9 cellular contexts compared by ENCODE assay signal in genomic region chr15:38652998-38653397, GRCh38.
DNase-seq lines count a peak whose midpoint lies in the region; ATAC-seq, FAIRE-seq and TF ChIP-seq lines count a peak whose summit lies in the region.
"Had no signal": no experiment of that assay in that cellular context is flagged by ENCODE, and none has a peak within 500 bp of the region (broad histone marks: within the 10 kb centered on the region; RNA-seq: fewer than 3 reads in every experiment).

No MANE protein-coding gene starts in this region.

- peaks cover 12% of the 10 kb centered on the region for H3K9me3 Mint-ChIP-seq in activated CD4-positive, alpha-beta memory T cell treated with anti-CD3 and anti-CD28 coated beads for 36 hours
- no peaks in the 10 kb centered on the region for H3K9me3 Mint-ChIP-seq in stimulated activated effector memory CD8-positive, alpha-beta T cell treated with anti-CD3 and anti-CD28 coated beads, Interleukin-12 subunit alpha, Interleukin-12 subunit beta, amount 100 ng/mL, for 72 hours

- TF ChIP-seq EP300 in GM12878 (IDR thresholded peaks at IDR 0.05; ENCODE audit: borderline replicate concordance in 1 of 2, control insufficient read depth in 1 of 2, low read depth in 2 of 2, low read length in 2 of 2) (0 out of 4 replicates have a peak, but pooled peaks of 1 of the 2 experiments have one; percentile 3), suprapubic skin (IDR thresholded peaks at IDR 0.05) (no peak)

- H3K4me3 Mint-ChIP-seq in activated CD4-positive, alpha-beta memory T cell treated with anti-CD3 and anti-CD28 coated beads for 36 hours: peak overlapping the region; percentile 77
- peak overlapping the region; percentile 64 for H3K4me3 Mint-ChIP-seq in stimulated activated effector memory CD8-positive, alpha-beta T cell treated with anti-CD3 and anti-CD28 coated beads, Interleukin-12 subunit alpha, Interleukin-12 subunit beta, amount 100 ng/mL, for 72 hours

- no peaks in the 10 kb centered on the region for H3K79me2 ChIP-seq in GM12878 (ENCODE audit: control insufficient read depth, insufficient read depth, low read length)

- H3K27me3 ChIP-seq in GM12878 (replicated peaks in 1 of 2; ENCODE audit: control insufficient read depth in 2 of 2, insufficient read depth in 2 of 2, low read length in 1 of 2) (no peaks in the 10 kb centered on the region), suprapubic skin (no peaks in the 10 kb centered on the region), body of pancreas (no peaks in the 10 kb centered on the region)

- H3K9ac ChIP-seq in GM12878 (ENCODE audit: control insufficient read depth, insufficient read depth, low read length): no peak overlapping the region

- TF ChIP-seq POLR2A in GM12878 (IDR thresholded peaks at IDR 0.05; ENCODE audit: low read depth, low read length) (no peak), suprapubic skin (IDR thresholded peaks at IDR 0.05) (no peak), erythroblast (IDR thresholded peaks at IDR 0.05; ENCODE audit: low read length) (no peak), body of pancreas (IDR thresholded peaks at IDR 0.05) (no peak)

- WGBS in GM12878 (ENCODE audit: insufficient coverage, insufficient replicate concordance, low lambda C conversion rate, missing lambda C conversion rate): 27% methylated on average over 6 of the region's 6 CpGs
- 72% methylated on average over 6 of the region's 6 CpGs for WGBS in suprapubic skin
- 60 to 77% methylated on average over 6 of the region's 6 CpGs for WGBS in body of pancreas, 2 donors

- H3K4me3 ChIP-seq in GM12878 (no peak overlapping the region), suprapubic skin (no peak overlapping the region), body of pancreas (no peak overlapping the region)

- in situ Hi-C loops in GM12878 (cut with MboI): no loop called here

- intact Hi-C loops in activated CD4-positive, alpha-beta memory T cell treated with anti-CD3 and anti-CD28 coated beads for 36 hours (cut with micrococcal nuclease): loop anchor here (1.0 kb wide), 3 partner anchors 17 to 91 kb away; no protein-coding TSS in a partner anchor
- intact Hi-C loops in GM12878 (cut with micrococcal nuclease; ENCODE audit: unreplicated experiment): no loop called here
- intact Hi-C loops in body of pancreas (cut with DNase I): no loop called here

- peak; percentile 83 for DNase-seq in activated CD4-positive, alpha-beta memory T cell treated with anti-CD3 and anti-CD28 coated beads for 36 hours
- DNase-seq in GM12878 (ENCODE audit: low read depth, low spot score) (no peak), suprapubic skin (ENCODE audit: low spot score in 2 of 2) (no peak), erythroblast (lab: John Stamatoyannopoulos, UW) (no peak), body of pancreas (no peak)
- peak; percentile 30 to 79 for DNase-seq in stimulated activated effector memory CD8-positive, alpha-beta T cell treated with anti-CD3 and anti-CD28 coated beads, Interleukin-12 subunit alpha, Interleukin-12 subunit beta, amount 100 ng/mL, for 72 hours (ENCODE audit: low spot score in 2 of 2)

- H3K4me1 ChIP-seq in GM12878 (ENCODE audit: control insufficient read depth, insufficient read depth, low read length) (peaks cover 23% of the 10 kb centered on the region), suprapubic skin (peaks cover 20% of the 10 kb centered on the region), body of pancreas (no peaks in the 10 kb centered on the region)

- H3K27ac ChIP-seq in KOPT-K1 (ENCODE audit: low read depth, low read length, poor library complexity, severe bottlenecking) (peak overlapping the region; percentile 89), GM12878 (ENCODE audit: control insufficient read depth, insufficient read depth) (no peak overlapping the region), suprapubic skin (no peak overlapping the region), body of pancreas (no peak overlapping the region)

- H4K20me1 ChIP-seq in GM12878 (ENCODE audit: control insufficient read depth, insufficient read depth): no peaks in the 10 kb centered on the region

- H2AFZ ChIP-seq in GM12878 (ENCODE audit: control insufficient read depth, low read depth, low read length): no peak overlapping the region; the same call in 1 of the 2 replicates

- POLR2A ChIA-PET in activated CD4-positive, alpha-beta memory T cell treated with anti-CD3 and anti-CD28 coated beads for 36 hours (lab: Charles Lee): interaction anchor here (0.6 to 5.2 kb wide), 13 partner anchors 9 to 93 kb away, joined by 3 to 37 read pairs (median 5); partner anchors contain the start of gene RASGRP1
- POLR2A ChIA-PET in GM12878 (lab: Charles Lee): interaction anchor here (0.7 to 20.1 kb wide), 11 partner anchors 9 to 98 kb away, joined by 3 to 367 read pairs (median 12); partner anchors contain the start of gene RASGRP1

- no peak for FAIRE-seq in GM12878 (lab: Jason Lieb, UNC)
- FAIRE-seq: islet of Langerhans had no signal

- RAD21 ChIA-PET in GM12878 (lab: Charles Lee; ENCODE audit: unreplicated experiment): interaction anchor here (0.6 to 22.0 kb wide), 11 partner anchors 17 to 213 kb away, joined by 3 to 737 read pairs (median 6); partner anchors contain the start of gene RASGRP1

- TF ChIP-seq RAD21 in GM12878 (IDR thresholded peaks at IDR 0.05; ENCODE audit: insufficient read depth, low read depth, low read length): no peak

- BruUV-seq in GM12878 (replicated peaks; lab: Mats Ljungman, UMichigan): no TSS peak

- H3K27ac Mint-ChIP-seq in activated CD4-positive, alpha-beta memory T cell treated with anti-CD3 and anti-CD28 coated beads for 36 hours: peak overlapping the region; percentile 93
- H3K27ac Mint-ChIP-seq in stimulated activated effector memory CD8-positive, alpha-beta T cell treated with anti-CD3 and anti-CD28 coated beads, Interleukin-12 subunit alpha, Interleukin-12 subunit beta, amount 100 ng/mL, for 72 hours: peak overlapping the region; percentile 95

- H3K4me2 ChIP-seq in GM12878 (ENCODE audit: control insufficient read depth, insufficient read depth): no peak overlapping the region

- H3K9me3 ChIP-seq in KOPT-K1 (ENCODE audit: insufficient read depth, low read length, poor library complexity, severe bottlenecking) (no peaks in the 10 kb centered on the region), GM12878 (replicated peaks; ENCODE audit: control insufficient read depth, insufficient read depth, low read length) (no peaks in the 10 kb centered on the region; the same call in 1 of the 3 replicates), suprapubic skin (no peaks in the 10 kb centered on the region), body of pancreas (no peaks in the 10 kb centered on the region)

- CTCF ChIA-PET in activated CD4-positive, alpha-beta memory T cell treated with anti-CD3 and anti-CD28 coated beads for 36 hours (lab: Charles Lee): interaction anchor here (1.3 to 4.3 kb wide), 11 partner anchors 12 to 89 kb away, joined by 4 to 32 read pairs (median 12); partner anchors contain the start of gene RASGRP1
- CTCF ChIA-PET in GM12878 (lab: Yijun Ruan, JAX): interaction anchor here (1.0 to 9.8 kb wide), 13 partner anchors 10 to 212 kb away, joined by 3 to 188 read pairs (median 18); partner anchors contain the start of gene RASGRP1

- ATAC-seq in GM12878: peak; percentile 48
- peak; percentile 84 for ATAC-seq in stimulated activated effector memory CD8-positive, alpha-beta T cell treated with anti-CD3 and anti-CD28 coated beads, Interleukin-12 subunit alpha, Interleukin-12 subunit beta, amount 100 ng/mL, for 72 hours
- no peak for ATAC-seq in GM21390 (IDR thresholded peaks at IDR 0.05; ENCODE audit: unreplicated experiment)
- no peak for ATAC-seq in body of pancreas

- H3K4me1 Mint-ChIP-seq in activated CD4-positive, alpha-beta memory T cell treated with anti-CD3 and anti-CD28 coated beads for 36 hours (ENCODE audit: low read depth): peaks cover 77% of the 10 kb centered on the region
- peaks cover 39% of the 10 kb centered on the region for H3K4me1 Mint-ChIP-seq in stimulated activated effector memory CD8-positive, alpha-beta T cell treated with anti-CD3 and anti-CD28 coated beads, Interleukin-12 subunit alpha, Interleukin-12 subunit beta, amount 100 ng/mL, for 72 hours

- SMC1A ChIA-PET in GM12878 (lab: Charles Lee; ENCODE audit: uncharacterized antibody, unreplicated experiment): interaction anchor here (1.0 to 47.0 kb wide), 12 partner anchors 8 to 146 kb away, joined by 3 to 1803 read pairs (median 8); partner anchors contain the start of gene RASGRP1

- no peaks in the 10 kb centered on the region for H3K36me3 ChIP-seq in KOPT-K1 (ENCODE audit: insufficient read depth, low read length)
- H3K36me3 ChIP-seq in GM12878 (ENCODE audit: control insufficient read depth in 2 of 2, insufficient read depth in 2 of 2, low read length in 1 of 2): no peaks in the 10 kb centered on the region
- H3K36me3 ChIP-seq in suprapubic skin: no peaks in the 10 kb centered on the region
- H3K36me3 ChIP-seq in body of pancreas (replicated peaks in 1 of 2; ENCODE audit: insufficient read depth in 1 of 2, low read depth in 2 of 2): no peaks in the 10 kb centered on the region

- no peaks in the 10 kb centered on the region for H3K27me3 Mint-ChIP-seq in activated CD4-positive, alpha-beta memory T cell treated with anti-CD3 and anti-CD28 coated beads for 36 hours

- 0 out of 6 replicates have a peak, but pooled peaks of 1 of the 3 experiments have one; percentile 6 for TF ChIP-seq CTCF in GM12878 (IDR thresholded peaks at IDR 0.05 in 2 of 3, conservative IDR thresholded peaks at IDR 0.05 in 1 of 3; ENCODE audit: control insufficient read depth in 2 of 3, extremely low read depth in 1 of 3, insufficient read depth in 1 of 3, low read depth in 3 of 3, low read length in 3 of 3)
- TF ChIP-seq CTCF in suprapubic skin (IDR thresholded peaks at IDR 0.05): no peak
- no peak for TF ChIP-seq CTCF in body of pancreas (IDR thresholded peaks at IDR 0.05)

- H3K36me3 Mint-ChIP-seq in activated CD4-positive, alpha-beta memory T cell treated with anti-CD3 and anti-CD28 coated beads for 36 hours: peaks cover 2% of the 10 kb centered on the region
- no peaks in the 10 kb centered on the region for H3K36me3 Mint-ChIP-seq in stimulated activated effector memory CD8-positive, alpha-beta T cell treated with anti-CD3 and anti-CD28 coated beads, Interleukin-12 subunit alpha, Interleukin-12 subunit beta, amount 100 ng/mL, for 72 hours

TF ChIP-seq in GM12878, 131 proteins besides CTCF, POLR2A, EP300 and RAD21 (continues in another document):
- TF ChIP-seq NBN (IDR thresholded peaks at IDR 0.05) (0 out of 2 replicates have a peak, but pooled peaks have one; percentile 20), ZZZ3 (IDR thresholded peaks at IDR 0.05; ENCODE audit: control insufficient read depth, insufficient read length, low read depth) (no peak), NR2F1 (conservative IDR thresholded peaks at IDR 0.05) (peak; percentile 94), LARP7 (IDR thresholded peaks at IDR 0.05) (0 out of 2 replicates have a peak, but pooled peaks have one; percentile 7), DPF2 (IDR thresholded peaks at IDR 0.05) (0 out of 2 replicates have a peak, but pooled peaks have one; percentile 9)

Comparison
In these comparisons a context has a peak if more than half of its experiments do, and no peak if none do; other contexts are left out.
1. DNase-seq: peak in activated CD4-positive, alpha-beta memory T cell treated with anti-CD3 and anti-CD28 coated beads for 36 hours (single experiment) and stimulated activated effector memory CD8-positive, alpha-beta T cell treated with anti-CD3 and anti-CD28 coated beads, Interleukin-12 subunit alpha, Interleukin-12 subunit beta, amount 100 ng/mL, for 72 hours (2 of 2); none in GM12878 (single experiment), suprapubic skin (0 of 2), erythroblast (0 of 2) and body of pancreas (0 of 4).
2. ATAC-seq: peak in GM12878 (single experiment) and stimulated activated effector memory CD8-positive, alpha-beta T cell treated with anti-CD3 and anti-CD28 coated beads, Interleukin-12 subunit alpha, Interleukin-12 subunit beta, amount 100 ng/mL, for 72 hours (single experiment); none in GM21390 (single experiment) and body of pancreas (single experiment).